10 cellular contexts compared by ENCODE assay signal in genomic region chr15:40770147-40770721, GRCh38. TPM values are rescaled to one million over a fixed set of nuclear protein-coding genes. Genes with fewer than 3 reads are reported as not detected.
DNase-seq lines count a peak whose midpoint lies in the region; ATAC-seq and TF ChIP-seq lines count a peak whose summit lies in the region.
"Had no signal": no experiment of that assay in that cellular context is flagged by ENCODE, and none has a peak within 500 bp of the region (broad histone marks: within the 10 kb centered on the region; RNA-seq: fewer than 3 reads in every experiment).

No MANE protein-coding gene starts in this region.

- H3K36me3 ChIP-seq in CD4-positive, alpha-beta memory T cell (ENCODE audit: insufficient read depth, low read length), result peaks cover 24% of the 10 kb centered on the region

- H3K27me3 ChIP-seq in CD4-positive, alpha-beta memory T cell (ENCODE audit: insufficient read depth, low read length), result no peaks in the 10 kb centered on the region

- H3K4me1 Mint-ChIP-seq in CD4-positive, alpha-beta memory T cell, result peaks cover 4 to 29% (median 19%) of the 10 kb centered on the region in 4 donors
- H3K4me1 Mint-ChIP-seq in activated naive CD8-positive, alpha-beta T cell (ENCODE audit: low read depth), result peaks cover 28% of the 10 kb centered on the region
- H3K4me1 Mint-ChIP-seq in memory B cell, result peaks cover 29% of the 10 kb centered on the region

- no peak overlapping the region for H3K27ac ChIP-seq in CD4-positive, alpha-beta memory T cell (ENCODE audit: low read depth, low read length)
- H3K27ac ChIP-seq: SK-N-MC had no signal

- no peaks in the 10 kb centered on the region for H3K27me3 Mint-ChIP-seq in CD4-positive, alpha-beta memory T cell
- H3K27me3 Mint-ChIP-seq in activated naive CD8-positive, alpha-beta T cell, result no peaks in the 10 kb centered on the region
- no peaks in the 10 kb centered on the region for H3K27me3 Mint-ChIP-seq in memory B cell

- H3K4me3 ChIP-seq in CD4-positive, alpha-beta memory T cell (ENCODE audit: low read length in 2 of 2), result no peak overlapping the region
- H3K4me3 ChIP-seq: SK-N-MC had no signal

- H3K27ac Mint-ChIP-seq in CD4-positive, alpha-beta memory T cell, result peak overlapping the region in 6 of 7 donors; percentile 42 to 78 (median 74)
- H3K27ac Mint-ChIP-seq in activated naive CD8-positive, alpha-beta T cell, result peak overlapping the region; percentile 95
- peak overlapping the region; percentile 82 for H3K27ac Mint-ChIP-seq in memory B cell

- no peak for ATAC-seq in memory B cell (ENCODE audit: low read depth)
- ATAC-seq in Right ventricle myocardium superior (ENCODE audit: poor library complexity), result no peak
- no peak for ATAC-seq in GM19035 (IDR thresholded peaks at IDR 0.05; ENCODE audit: unreplicated experiment)

- H3K9me3 Mint-ChIP-seq in CD4-positive, alpha-beta memory T cell, result peaks cover 0 to 2% (median 0%) of the 10 kb centered on the region in 8 donors
- no peaks in the 10 kb centered on the region for H3K9me3 Mint-ChIP-seq in activated naive CD8-positive, alpha-beta T cell (ENCODE audit: low read depth)
- H3K9me3 Mint-ChIP-seq in memory B cell, result no peaks in the 10 kb centered on the region

- peaks cover 7% of the 10 kb centered on the region for H3K4me1 ChIP-seq in CD4-positive, alpha-beta memory T cell (ENCODE audit: insufficient read depth, low read length)

- CTCF ChIA-PET in CD4-positive, alpha-beta memory T cell (lab: Charles Lee; ENCODE audit: partially characterized antibody), result interaction anchor here (2.5 kb wide), 1 partner anchor 12 kb away, joined by 9 read pairs; no protein-coding TSS in a partner anchor

- no peak for DNase-seq in CD4-positive, alpha-beta memory T cell
- peak; percentile 45 for DNase-seq in GM20000 (ENCODE audit: low spot score)
- DNase-seq in memory B cell (ENCODE audit: low spot score in 2 of 2), result peak in 1 of 2 donors; percentile 24
- DNase-seq in Right ventricle myocardium superior, result no peak
- no peak for DNase-seq in NCI-H2029 (lab: John Stamatoyannopoulos, UW)
- no peak for DNase-seq in NCI-H526 treated with DMSO at 0.1 percent for 48 hours (lab: John Stamatoyannopoulos, UW)

- POLR2A ChIA-PET in CD4-positive, alpha-beta memory T cell (lab: Charles Lee; ENCODE audit: partially characterized antibody), result interaction anchor here (1.5 kb wide), 1 partner anchor 19 kb away, joined by 4 read pairs; no protein-coding TSS in a partner anchor

- H3K36me3 Mint-ChIP-seq in CD4-positive, alpha-beta memory T cell, result peaks cover 8 to 37% of the 10 kb centered on the region in 2 donors
- H3K36me3 Mint-ChIP-seq in activated naive CD8-positive, alpha-beta T cell, result peaks cover 3% of the 10 kb centered on the region
- peaks cover 11% of the 10 kb centered on the region for H3K36me3 Mint-ChIP-seq in memory B cell

- intact Hi-C loops in CD4-positive, alpha-beta memory T cell (cut with micrococcal nuclease), result no loop called here
- intact Hi-C loops in Right ventricle myocardium superior (cut with DNase I), result no loop called here

- no peak for TF ChIP-seq CTCF in GM20000 (IDR thresholded peaks at IDR 0.05; ENCODE audit: extremely low read depth, missing control alignments)

- H3K4me3 Mint-ChIP-seq in CD4-positive, alpha-beta memory T cell, result no peak overlapping the region
- peak overlapping the region; percentile 79 for H3K4me3 Mint-ChIP-seq in activated naive CD8-positive, alpha-beta T cell
- peak overlapping the region; percentile 60 for H3K4me3 Mint-ChIP-seq in memory B cell

- no peaks in the 10 kb centered on the region for H3K9me3 ChIP-seq in CD4-positive, alpha-beta memory T cell (ENCODE audit: control insufficient read depth in 1 of 2, low read length in 2 of 2)

RNA-seq across cellular contexts. Expression of gene C15orf62, which starts 0.5 kb away (rescaled TPM):
- total RNA-seq in CD4-positive, alpha-beta memory T cell, result 1 to 10 TPM; 3.5 TPM
- polyA plus RNA-seq in CD4-positive, alpha-beta memory T cell, result under 1 TPM; 0.24 to 0.29 TPM
- total RNA-seq in Right ventricle myocardium superior, result 0.16 TPM
- polyA plus RNA-seq: neural cell had no signal

RNA-seq across cellular contexts. Expression of gene GCHFR, which starts 6.4 kb away (rescaled TPM):
- 10 to 100 TPM; 21.2 to 24.1 TPM for total RNA-seq in CD4-positive, alpha-beta memory T cell
- 100 to 1,000 TPM in 1 of 2 donors, 10 to 100 TPM in 1; 74.8 to 115 TPM for polyA plus RNA-seq in CD4-positive, alpha-beta memory T cell
- 6.5 TPM for total RNA-seq in Right ventricle myocardium superior

RNA-seq across cellular contexts. Expression of gene RMDN3, which starts 15.2 kb away (rescaled TPM):
- total RNA-seq in CD4-positive, alpha-beta memory T cell, result 10 to 100 TPM; 24.5 to 26.7 TPM
- polyA plus RNA-seq in CD4-positive, alpha-beta memory T cell, result 10 to 100 TPM; 28.9 to 35.9 TPM
- 17.3 TPM for total RNA-seq in Right ventricle myocardium superior

RNA-seq across cellular contexts. Expression of gene ZFYVE19, which starts 36.7 kb away (rescaled TPM):
- total RNA-seq in CD4-positive, alpha-beta memory T cell, result 10 to 100 TPM; 34.1 to 35.0 TPM
- polyA plus RNA-seq in CD4-positive, alpha-beta memory T cell, result 10 to 100 TPM; 10.4 to 20.4 TPM
- total RNA-seq in Right ventricle myocardium superior, result 26.4 TPM

RNA-seq across cellular contexts. Expression of gene DNAJC17, which starts 37.0 kb away (rescaled TPM):
- total RNA-seq in CD4-positive, alpha-beta memory T cell, result 10 to 100 TPM; 40.5 to 43.9 TPM
- polyA plus RNA-seq in CD4-positive, alpha-beta memory T cell, result 10 to 100 TPM; 24.3 to 31.5 TPM
- 16.1 TPM for total RNA-seq in Right ventricle myocardium superior

Comparison
In these comparisons a context has a peak if more than half of its experiments do, and no peak if none do; other contexts are left out.
1. H3K4me3 Mint-ChIP-seq: peak in activated naive CD8-positive, alpha-beta T cell (single experiment) and memory B cell (single experiment); none in CD4-positive, alpha-beta memory T cell (0 of 8).
2. Peak in every context shown above with its lines, with median percentiles within 50 percentile points of each other: H3K27ac Mint-ChIP-seq.